Comparison of ENCODE assay signal across 1 cellular context in the genomic region with DNA sequence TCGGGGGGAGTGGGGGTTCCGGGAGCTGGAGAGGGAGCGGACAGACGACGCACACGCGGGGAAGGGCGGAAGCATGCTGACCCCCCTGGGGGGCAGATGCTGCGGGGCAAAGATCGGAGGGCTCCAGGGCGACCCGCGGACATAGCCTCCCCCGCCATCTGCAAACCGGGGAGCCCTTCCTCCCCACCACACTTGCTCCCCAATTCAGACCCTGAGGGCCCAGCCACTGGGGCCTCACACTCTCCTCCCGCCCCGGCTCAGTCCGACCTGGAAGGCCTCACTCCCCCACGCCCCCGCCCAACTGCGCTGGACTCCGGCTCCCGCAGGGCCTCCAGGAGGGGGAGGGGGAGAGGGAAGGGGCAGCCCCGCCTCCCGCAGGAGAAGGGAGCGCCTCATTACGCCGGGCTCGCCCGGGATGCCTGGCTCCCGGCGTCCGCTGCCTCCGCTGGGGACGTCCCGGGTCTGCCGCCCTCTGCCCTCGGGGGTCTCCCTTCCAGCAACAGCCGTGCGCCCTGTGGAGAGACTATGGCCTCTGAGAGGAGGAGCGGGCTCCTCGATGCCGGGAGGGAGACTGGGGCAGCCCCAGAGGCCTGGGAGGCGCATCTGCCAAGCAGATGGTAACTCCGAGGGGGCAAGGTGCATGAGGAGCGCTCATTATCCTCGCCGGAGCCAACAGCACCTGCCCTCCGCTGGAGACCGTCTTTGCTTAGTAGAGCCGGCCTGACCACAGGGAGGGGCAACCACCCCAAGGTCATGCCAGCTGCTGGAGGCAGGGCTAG.
TF ChIP-seq lines count a peak whose summit lies in the region.

No MANE protein-coding gene starts in this region.

TF ChIP-seq in endothelial cell of umbilical vein, 7 proteins besides CTCF, POLR2A, EP300 and RAD21:
- TF ChIP-seq, protein P1, sequence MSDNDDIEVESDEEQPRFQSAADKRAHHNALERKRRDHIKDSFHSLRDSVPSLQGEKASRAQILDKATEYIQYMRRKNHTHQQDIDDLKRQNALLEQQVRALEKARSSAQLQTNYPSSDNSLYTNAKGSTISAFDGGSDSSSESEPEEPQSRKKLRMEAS (IDR thresholded peaks at IDR 0.05; ENCODE audit: insufficient read depth, insufficient read length), result no peak
